Comparison of ENCODE assay signal across 8 cellular contexts in genomic region chr2:106159867-106160785, GRCh38. TPM values are rescaled to one million over a fixed set of nuclear protein-coding genes. Genes with fewer than 3 reads are reported as not detected.
A peak's percentile ranks its signal among the peaks of the same experiment; 100 is the strongest.
DNase-seq lines count a peak whose midpoint lies in the region; ATAC-seq and TF ChIP-seq lines count a peak whose summit lies in the region.

No MANE protein-coding gene starts in this region.

- no peaks in the 10 kb centered on the region for H3K27me3 ChIP-seq in spleen (replicated peaks in 1 of 7)

- peaks cover 0 to 5% (median under 1%) of the 10 kb centered on the region in 8 donors for H3K9me3 ChIP-seq in spleen

- H3K4me3 ChIP-seq in spleen, result peak overlapping the region in 7 of 8 donors; percentile 5 to 65 (median 30)

- H3K4me1 ChIP-seq in spleen, result peaks cover 7 to 87% (median 36%) of the 10 kb centered on the region in 6 donors

- DNase-seq in NAMALWA (ENCODE audit: low spot score), result peak; percentile 72
- peak; percentile 58 for DNase-seq in activated effector memory CD4-positive, alpha-beta T cell treated with Interleukin-2 at 50 U/mL for 16 hours
- peak; percentile 77 for DNase-seq in spleen
- DNase-seq in NCI-H345 treated with DMSO at 0.1 percent for 48 hours (lab: John Stamatoyannopoulos, UW; ENCODE audit: unreplicated experiment), result no peak

- peak overlapping the region; percentile 47 to 92 (median 82) for H3K27ac ChIP-seq in spleen

- no peak for TF ChIP-seq CTCF in spleen (IDR thresholded peaks at IDR 0.05 in 8 of 11, conservative IDR thresholded peaks at IDR 0.05 in 3 of 11)

- intact Hi-C loops in spleen (cut with DNase I; ENCODE audit: low total_unique reads), result no loop called here

- TF ChIP-seq POLR2A in spleen (IDR thresholded peaks at IDR 0.05), result peak in 1 of 3 donors; percentile 4

- peak; percentile 60 for ATAC-seq in GM19023 (IDR thresholded peaks at IDR 0.05; ENCODE audit: unreplicated experiment)
- ATAC-seq in GM19035 (IDR thresholded peaks at IDR 0.05; ENCODE audit: unreplicated experiment), result no peak
- no peak for ATAC-seq in HG03378 (IDR thresholded peaks at IDR 0.05; ENCODE audit: unreplicated experiment)
- ATAC-seq in GM19467 (IDR thresholded peaks at IDR 0.05; ENCODE audit: unreplicated experiment), result no peak

- peaks cover 0 to 64% (median 9%) of the 10 kb centered on the region in 6 donors for H3K36me3 ChIP-seq in spleen

- 17 to 50% (median 23%) methylated on average over 31 of the region's 31 CpGs for WGBS in spleen, 5 donors

RNA-seq across cellular contexts. Expression of gene UXS1, which starts 34.0 kb away (rescaled TPM):
- 10 to 100 TPM; 32.1 to 60.1 (median 44.3) TPM for total RNA-seq in spleen
- 10 to 100 TPM in 2 of 3 donors, 1 to 10 TPM in 1; 9.5 to 14.1 (median 13.0) TPM for polyA plus RNA-seq in spleen
